In genomic region chr14:74763803-74764531, GRCh38 we compare ENCODE assay signal across 8 cellular contexts.
A peak's percentile ranks its signal among the peaks of the same experiment; 100 is the strongest.
DNase-seq lines count a peak whose midpoint lies in the region; TF ChIP-seq lines count a peak whose summit lies in the region.

No MANE protein-coding gene starts in this region.

- no peaks in the 10 kb centered on the region for H3K9me3 ChIP-seq in iPS-18a (ENCODE audit: control insufficient read depth, low read depth, low read length)

- peak overlapping the region; percentile 86 for H3K9ac ChIP-seq in iPS-18a (ENCODE audit: low read length)

- no peak for TF ChIP-seq CTCF in GM13976 (IDR thresholded peaks at IDR 0.05; ENCODE audit: borderline replicate concordance, control extremely low read depth, extremely low read depth, insufficient read depth, missing control alignments)

- H3K4me3 ChIP-seq in iPS-18a (ENCODE audit: low read length) (peak overlapping the region; percentile 68), skin epidermis (peak overlapping the region; percentile 53 to 99 (median 84))

- H3K36me3 ChIP-seq in iPS-18a (ENCODE audit: control insufficient read depth, low read depth, low read length), result peaks cover 7% of the 10 kb centered on the region

- in situ Hi-C loops in GM13976 (cut with MboI; ENCODE audit: low sequenced_read_pairs, unreplicated experiment) (no loop called here), ACHN (cut with HindIII; ENCODE audit: low pct_ligation_motif_present, low pct_unique_long_range_greater_than_20kb, low sequenced_read_pairs) (no loop called here)

- H3K27ac ChIP-seq in iPS-18a (ENCODE audit: low read length) (peak overlapping the region; percentile 15), skin epidermis (peak overlapping the region; percentile 85 to 99 (median 96))

- peaks cover 23% of the 10 kb centered on the region for H3K4me1 ChIP-seq in iPS-18a (ENCODE audit: control insufficient read depth, low read depth, low read length)

- no peaks in the 10 kb centered on the region for H3K27me3 ChIP-seq in iPS-18a (ENCODE audit: control insufficient read depth, insufficient read depth, low read length)

- DNase-seq in EL, result peak; percentile 25
- peak; percentile 8 for DNase-seq in NCI-H2107 (lab: John Stamatoyannopoulos, UW)
- peak; percentile 19 for DNase-seq in amniotic epithelial cell (ENCODE audit: low read depth)
- no peak for DNase-seq in OCI-M1 (lab: John Stamatoyannopoulos, UW)
- no peak for DNase-seq in GM13976 (ENCODE audit: low spot score)
- DNase-seq in ACHN, result no peak

Comparison
In these comparisons a context has a peak if more than half of its experiments do, and no peak if none do; other contexts are left out.
1. DNase-seq: peak in EL (single experiment), NCI-H2107 (single experiment) and amniotic epithelial cell (single experiment); none in OCI-M1 (single experiment), GM13976 (single experiment) and ACHN (single experiment).